17 cellular contexts compared by ENCODE assay signal in genomic region chr1:2323575-2323974, GRCh38.
"Had no signal": no experiment of that assay in that cellular context is flagged by ENCODE, and none has a peak within 500 bp of the region (broad histone marks: within the 10 kb centered on the region; RNA-seq: fewer than 3 reads in every experiment).

No MANE protein-coding gene starts in this region.

- DNase-seq: activated CD4-positive, alpha-beta T cell treated with anti-CD3 and anti-CD28 coated beads, Interleukin-2, amount 10 ng/mL, durations not matched to agents 7 days and 5 days; activated CD4-positive, CD25-positive, alpha-beta regulatory T cell treated with anti-CD3 and anti-CD28 coated beads, Interleukin-2, amount 50 U/mL, for 72 hours; activated gamma-delta T cell treated with Interleukin-2 at 50 U/mL for 16 hours; activated T-cell treated with anti-CD3 and anti-CD28 coated beads, Interleukin-2, amount 50 U/mL, for 1 hour; central memory CD4-positive, alpha-beta T cell; effector memory CD4-positive, alpha-beta T cell; foreskin melanocyte; glutamatergic neuron; hippocampal formation; left ventricle myocardium superior; nephron progenitor cell; posterior cingulate gyrus; stimulated activated CD4-positive, alpha-beta T cell treated with anti-CD3 and anti-CD28 coated beads, Interleukin-4, amount 100 ng/mL, for 24 hours; stimulated activated naive CD4-positive, alpha-beta T cell treated with Interleukin-2 at 50 U/mL for 16 hours; T-helper 1 cell had no signal

- ATAC-seq: SK-N-SH treated with all-trans-retinoic acid at 6 μM for 48 hours had no signal

- H3K36me3 ChIP-seq: WERI-Rb-1 had no signal
